Comparison of ENCODE assay signal across 8 cellular contexts in genomic region chrX:124211312-124211942, GRCh38.
DNase-seq lines count a peak whose midpoint lies in the region; ATAC-seq, FAIRE-seq and TF ChIP-seq lines count a peak whose summit lies in the region.

No MANE protein-coding gene starts in this region.

- no peak for FAIRE-seq in RCC 7860 (lab: Jason Lieb, UNC)
- FAIRE-seq in pancreas (lab: Jason Lieb, UNC) = no peak

- TF ChIP-seq CTCF in heart left ventricle (IDR thresholded peaks at IDR 0.05) = peak; percentile 41 to 61 (median 50)
- peak in 52 of 56 donors; percentile 15 to 70 (median 54) for TF ChIP-seq CTCF in dorsolateral prefrontal cortex (IDR thresholded peaks at IDR 0.05 in 54 of 56, conservative IDR thresholded peaks at IDR 0.05 in 2 of 56; ENCODE audit: low read depth in 1 of 56, partially characterized antibody in 56 of 56)
- TF ChIP-seq CTCF in pancreas (IDR thresholded peaks at IDR 0.05) = peak in 3 of 4 donors; percentile 28 to 34 (median 30)
- no peak for TF ChIP-seq CTCF in ovary (IDR thresholded peaks at IDR 0.05)

- peaks cover 0 to 4% (median 0%) of the 10 kb centered on the region in 9 donors for H3K27me3 ChIP-seq in heart left ventricle
- H3K27me3 ChIP-seq in dorsolateral prefrontal cortex = peaks cover 0 to 15% (median 0%) of the 10 kb centered on the region in 45 donors
- no peaks in the 10 kb centered on the region for H3K27me3 ChIP-seq in pancreas
- no peaks in the 10 kb centered on the region for H3K27me3 ChIP-seq in ovary

- no peaks in the 10 kb centered on the region for H3K36me3 ChIP-seq in heart left ventricle
- no peaks in the 10 kb centered on the region for H3K36me3 ChIP-seq in KOPT-K1 (ENCODE audit: insufficient read depth, low read length)
- no peaks in the 10 kb centered on the region for H3K36me3 ChIP-seq in pancreas
- H3K36me3 ChIP-seq in ovary = no peaks in the 10 kb centered on the region

- ATAC-seq in heart left ventricle = peak in 1 of 4 donors; percentile 59
- ATAC-seq in left cardiac atrium = no peak
- ATAC-seq in GM21737 (IDR thresholded peaks at IDR 0.05; ENCODE audit: unreplicated experiment) = peak; percentile 81
- peak in 3 of 4 donors; percentile 63 to 66 (median 63) for ATAC-seq in pancreas

- H3K27ac ChIP-seq in heart left ventricle (no peak overlapping the region), KOPT-K1 (ENCODE audit: low read depth, low read length, poor library complexity, severe bottlenecking) (peak overlapping the region; percentile 59), dorsolateral prefrontal cortex (no peak overlapping the region), pancreas (no peak overlapping the region), ovary (no peak overlapping the region)

- H3K4me1 ChIP-seq in heart left ventricle (peaks cover 0 to 4% (median 0%) of the 10 kb centered on the region in 12 donors), pancreas (no peaks in the 10 kb centered on the region), ovary (ENCODE audit: insufficient read depth) (no peaks in the 10 kb centered on the region)

- no peak for TF ChIP-seq POLR2A in heart left ventricle (IDR thresholded peaks at IDR 0.05)
- no peak for TF ChIP-seq POLR2A in ovary (IDR thresholded peaks at IDR 0.05)

- H3K9me3 ChIP-seq in heart left ventricle (no peaks in the 10 kb centered on the region), KOPT-K1 (ENCODE audit: insufficient read depth, low read length, poor library complexity, severe bottlenecking) (no peaks in the 10 kb centered on the region), pancreas (no peaks in the 10 kb centered on the region), ovary (no peaks in the 10 kb centered on the region)

- WGBS in heart left ventricle, 4 donors = 54 to 73% (median 68%) methylated on average over 3 of the region's 3 CpGs
- WGBS in pancreas, 2 donors = 53 to 56% methylated on average over 3 of the region's 3 CpGs
- WGBS in ovary, 3 donors = 57 to 62% (median 59%) methylated on average over 3 of the region's 3 CpGs

- intact Hi-C loops in heart left ventricle (cut with DNase I) (loop anchor here in 6 of 10 donors (2.0 to 10.0 kb wide), 3 partner anchors 173 to 177 kb away; no protein-coding TSS in a partner anchor), left cardiac atrium (cut with DNase I) (no loop called here), dorsolateral prefrontal cortex (cut with DNase I) (loop anchor here in 1 of 2 donors (10.0 kb wide), 1 partner anchor 173 kb away; no protein-coding TSS in a partner anchor), pancreas (cut with DNase I) (no loop called here), ovary (cut with DNase I) (no loop called here)

- TF ChIP-seq EP300 in ovary (IDR thresholded peaks at IDR 0.05) = no peak

- DNase-seq in heart left ventricle (no peak), left cardiac atrium (no peak), RCC 7860 (ENCODE audit: low spot score) (peak; percentile 18), dorsolateral prefrontal cortex (no peak), pancreas (no peak), ovary (no peak)

- H3K4me3 ChIP-seq in heart left ventricle (no peak overlapping the region), dorsolateral prefrontal cortex (no peak overlapping the region), pancreas (no peak overlapping the region), ovary (no peak overlapping the region)

Comparison
In these comparisons a context has a peak if more than half of its experiments do, and no peak if none do; other contexts are left out.
1. intact Hi-C loops: an anchor here in heart left ventricle (2.0 to 10.0 kb wide); none called in left cardiac atrium, pancreas and ovary.
2. ATAC-seq: peak in GM21737 (single experiment) and pancreas (3 of 4); none in left cardiac atrium (0 of 2).
3. CTCF ChIP-seq: peak in heart left ventricle (12 of 12), dorsolateral prefrontal cortex (52 of 56) and pancreas (3 of 4); none in ovary (0 of 3).